ENCODE assay signal across 1 cellular context in the genomic region with DNA sequence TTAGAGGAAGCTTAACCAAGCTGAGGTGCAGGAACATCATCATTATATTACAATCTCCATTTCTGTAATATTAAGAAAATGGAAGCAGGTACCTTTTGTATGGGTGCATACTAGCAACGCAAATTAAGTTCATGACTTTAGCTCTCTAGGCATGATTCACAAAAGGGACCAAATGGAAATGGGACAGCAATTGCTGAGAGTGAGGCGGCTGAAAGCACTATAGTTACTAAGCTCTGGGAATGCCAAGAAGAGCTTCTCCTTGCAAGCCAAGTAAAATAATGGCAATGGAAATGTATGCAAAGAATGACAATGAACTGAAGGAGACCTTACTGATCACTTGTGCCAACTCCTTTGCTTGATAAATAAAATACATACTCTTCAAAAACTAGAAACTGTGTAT.
TF ChIP-seq lines count a peak whose summit lies in the region.

No MANE protein-coding gene starts in this region.

TF ChIP-seq in K562, 482 proteins besides CTCF, POLR2A, EP300 and RAD21:
- TF ChIP-seq ZNF263 (CRISPR knock-in tag; IDR thresholded peaks at IDR 0.05; ENCODE audit: borderline replicate concordance) (no peak), BDP1 (IDR thresholded peaks at IDR 0.05; ENCODE audit: insufficient read depth, insufficient read length) (no peak), NR2C1 (IDR thresholded peaks at IDR 0.05) (no peak), NR2C1 (tag; IDR thresholded peaks at IDR 0.05) (no peak), TCF7L2 (IDR thresholded peaks at IDR 0.05; ENCODE audit: low read depth, low read length) (no peak), ZNF717 (CRISPR knock-in tag; IDR thresholded peaks at IDR 0.05) (no peak), CSDE1 (IDR thresholded peaks at IDR 0.05) (no peak), ZNF551 (CRISPR knock-in tag; IDR thresholded peaks at IDR 0.05) (no peak), MYNN (IDR thresholded peaks at IDR 0.05) (no peak), MYNN (CRISPR knock-in tag; IDR thresholded peaks at IDR 0.05) (no peak), MCM3 (IDR thresholded peaks at IDR 0.05) (no peak), BRD9 (IDR thresholded peaks at IDR 0.05; ENCODE audit: low read depth, partially characterized antibody) (no peak), RBM17 (IDR thresholded peaks at IDR 0.05; ENCODE audit: borderline replicate concordance, low read depth, low read length) (no peak)
- TF ChIP-seq, protein P1, sequence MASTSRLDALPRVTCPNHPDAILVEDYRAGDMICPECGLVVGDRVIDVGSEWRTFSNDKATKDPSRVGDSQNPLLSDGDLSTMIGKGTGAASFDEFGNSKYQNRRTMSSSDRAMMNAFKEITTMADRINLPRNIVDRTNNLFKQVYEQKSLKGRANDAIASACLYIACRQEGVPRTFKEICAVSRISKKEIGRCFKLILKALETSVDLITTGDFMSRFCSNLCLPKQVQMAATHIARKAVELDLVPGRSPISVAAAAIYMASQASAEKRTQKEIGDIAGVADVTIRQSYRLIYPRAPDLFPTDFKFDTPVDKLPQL (IDR thresholded peaks at IDR 0.05; ENCODE audit: extremely low read depth, insufficient read length), result no peak
- TF ChIP-seq, protein P2, sequence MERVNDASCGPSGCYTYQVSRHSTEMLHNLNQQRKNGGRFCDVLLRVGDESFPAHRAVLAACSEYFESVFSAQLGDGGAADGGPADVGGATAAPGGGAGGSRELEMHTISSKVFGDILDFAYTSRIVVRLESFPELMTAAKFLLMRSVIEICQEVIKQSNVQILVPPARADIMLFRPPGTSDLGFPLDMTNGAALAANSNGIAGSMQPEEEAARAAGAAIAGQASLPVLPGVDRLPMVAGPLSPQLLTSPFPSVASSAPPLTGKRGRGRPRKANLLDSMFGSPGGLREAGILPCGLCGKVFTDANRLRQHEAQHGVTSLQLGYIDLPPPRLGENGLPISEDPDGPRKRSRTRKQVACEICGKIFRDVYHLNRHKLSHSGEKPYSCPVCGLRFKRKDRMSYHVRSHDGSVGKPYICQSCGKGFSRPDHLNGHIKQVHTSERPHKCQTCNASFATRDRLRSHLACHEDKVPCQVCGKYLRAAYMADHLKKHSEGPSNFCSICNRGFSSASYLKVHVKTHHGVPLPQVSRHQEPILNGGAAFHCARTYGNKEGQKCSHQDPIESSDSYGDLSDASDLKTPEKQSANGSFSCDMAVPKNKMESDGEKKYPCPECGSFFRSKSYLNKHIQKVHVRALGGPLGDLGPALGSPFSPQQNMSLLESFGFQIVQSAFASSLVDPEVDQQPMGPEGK (CRISPR knock-in tag; IDR thresholded peaks at IDR 0.05; ENCODE audit: borderline replicate concordance), result no peak
- TF ChIP-seq, protein P3, sequence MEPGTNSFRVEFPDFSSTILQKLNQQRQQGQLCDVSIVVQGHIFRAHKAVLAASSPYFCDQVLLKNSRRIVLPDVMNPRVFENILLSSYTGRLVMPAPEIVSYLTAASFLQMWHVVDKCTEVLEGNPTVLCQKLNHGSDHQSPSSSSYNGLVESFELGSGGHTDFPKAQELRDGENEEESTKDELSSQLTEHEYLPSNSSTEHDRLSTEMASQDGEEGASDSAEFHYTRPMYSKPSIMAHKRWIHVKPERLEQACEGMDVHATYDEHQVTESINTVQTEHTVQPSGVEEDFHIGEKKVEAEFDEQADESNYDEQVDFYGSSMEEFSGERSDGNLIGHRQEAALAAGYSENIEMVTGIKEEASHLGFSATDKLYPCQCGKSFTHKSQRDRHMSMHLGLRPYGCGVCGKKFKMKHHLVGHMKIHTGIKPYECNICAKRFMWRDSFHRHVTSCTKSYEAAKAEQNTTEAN (CRISPR knock-in tag; IDR thresholded peaks at IDR 0.05), result no peak
- TF ChIP-seq, protein P4, sequence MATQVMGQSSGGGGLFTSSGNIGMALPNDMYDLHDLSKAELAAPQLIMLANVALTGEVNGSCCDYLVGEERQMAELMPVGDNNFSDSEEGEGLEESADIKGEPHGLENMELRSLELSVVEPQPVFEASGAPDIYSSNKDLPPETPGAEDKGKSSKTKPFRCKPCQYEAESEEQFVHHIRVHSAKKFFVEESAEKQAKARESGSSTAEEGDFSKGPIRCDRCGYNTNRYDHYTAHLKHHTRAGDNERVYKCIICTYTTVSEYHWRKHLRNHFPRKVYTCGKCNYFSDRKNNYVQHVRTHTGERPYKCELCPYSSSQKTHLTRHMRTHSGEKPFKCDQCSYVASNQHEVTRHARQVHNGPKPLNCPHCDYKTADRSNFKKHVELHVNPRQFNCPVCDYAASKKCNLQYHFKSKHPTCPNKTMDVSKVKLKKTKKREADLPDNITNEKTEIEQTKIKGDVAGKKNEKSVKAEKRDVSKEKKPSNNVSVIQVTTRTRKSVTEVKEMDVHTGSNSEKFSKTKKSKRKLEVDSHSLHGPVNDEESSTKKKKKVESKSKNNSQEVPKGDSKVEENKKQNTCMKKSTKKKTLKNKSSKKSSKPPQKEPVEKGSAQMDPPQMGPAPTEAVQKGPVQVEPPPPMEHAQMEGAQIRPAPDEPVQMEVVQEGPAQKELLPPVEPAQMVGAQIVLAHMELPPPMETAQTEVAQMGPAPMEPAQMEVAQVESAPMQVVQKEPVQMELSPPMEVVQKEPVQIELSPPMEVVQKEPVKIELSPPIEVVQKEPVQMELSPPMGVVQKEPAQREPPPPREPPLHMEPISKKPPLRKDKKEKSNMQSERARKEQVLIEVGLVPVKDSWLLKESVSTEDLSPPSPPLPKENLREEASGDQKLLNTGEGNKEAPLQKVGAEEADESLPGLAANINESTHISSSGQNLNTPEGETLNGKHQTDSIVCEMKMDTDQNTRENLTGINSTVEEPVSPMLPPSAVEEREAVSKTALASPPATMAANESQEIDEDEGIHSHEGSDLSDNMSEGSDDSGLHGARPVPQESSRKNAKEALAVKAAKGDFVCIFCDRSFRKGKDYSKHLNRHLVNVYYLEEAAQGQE (CRISPR knock-in tag; IDR thresholded peaks at IDR 0.05; ENCODE audit: low read depth), result no peak
- TF ChIP-seq, protein P5, sequence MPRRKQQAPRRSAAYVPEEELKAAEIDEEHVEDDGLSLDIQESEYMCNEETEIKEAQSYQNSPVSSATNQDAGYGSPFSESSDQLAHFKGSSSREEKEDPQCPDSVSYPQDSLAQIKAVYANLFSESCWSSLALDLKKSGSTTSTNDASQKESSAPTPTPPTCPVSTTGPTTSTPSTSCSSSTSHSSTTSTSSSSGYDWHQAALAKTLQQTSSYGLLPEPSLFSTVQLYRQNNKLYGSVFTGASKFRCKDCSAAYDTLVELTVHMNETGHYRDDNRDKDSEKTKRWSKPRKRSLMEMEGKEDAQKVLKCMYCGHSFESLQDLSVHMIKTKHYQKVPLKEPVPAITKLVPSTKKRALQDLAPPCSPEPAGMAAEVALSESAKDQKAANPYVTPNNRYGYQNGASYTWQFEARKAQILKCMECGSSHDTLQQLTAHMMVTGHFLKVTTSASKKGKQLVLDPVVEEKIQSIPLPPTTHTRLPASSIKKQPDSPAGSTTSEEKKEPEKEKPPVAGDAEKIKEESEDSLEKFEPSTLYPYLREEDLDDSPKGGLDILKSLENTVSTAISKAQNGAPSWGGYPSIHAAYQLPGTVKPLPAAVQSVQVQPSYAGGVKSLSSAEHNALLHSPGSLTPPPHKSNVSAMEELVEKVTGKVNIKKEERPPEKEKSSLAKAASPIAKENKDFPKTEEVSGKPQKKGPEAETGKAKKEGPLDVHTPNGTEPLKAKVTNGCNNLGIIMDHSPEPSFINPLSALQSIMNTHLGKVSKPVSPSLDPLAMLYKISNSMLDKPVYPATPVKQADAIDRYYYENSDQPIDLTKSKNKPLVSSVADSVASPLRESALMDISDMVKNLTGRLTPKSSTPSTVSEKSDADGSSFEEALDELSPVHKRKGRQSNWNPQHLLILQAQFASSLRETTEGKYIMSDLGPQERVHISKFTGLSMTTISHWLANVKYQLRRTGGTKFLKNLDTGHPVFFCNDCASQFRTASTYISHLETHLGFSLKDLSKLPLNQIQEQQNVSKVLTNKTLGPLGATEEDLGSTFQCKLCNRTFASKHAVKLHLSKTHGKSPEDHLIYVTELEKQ (CRISPR knock-in tag; IDR thresholded peaks at IDR 0.05), result no peak
- TF ChIP-seq, protein P6, sequence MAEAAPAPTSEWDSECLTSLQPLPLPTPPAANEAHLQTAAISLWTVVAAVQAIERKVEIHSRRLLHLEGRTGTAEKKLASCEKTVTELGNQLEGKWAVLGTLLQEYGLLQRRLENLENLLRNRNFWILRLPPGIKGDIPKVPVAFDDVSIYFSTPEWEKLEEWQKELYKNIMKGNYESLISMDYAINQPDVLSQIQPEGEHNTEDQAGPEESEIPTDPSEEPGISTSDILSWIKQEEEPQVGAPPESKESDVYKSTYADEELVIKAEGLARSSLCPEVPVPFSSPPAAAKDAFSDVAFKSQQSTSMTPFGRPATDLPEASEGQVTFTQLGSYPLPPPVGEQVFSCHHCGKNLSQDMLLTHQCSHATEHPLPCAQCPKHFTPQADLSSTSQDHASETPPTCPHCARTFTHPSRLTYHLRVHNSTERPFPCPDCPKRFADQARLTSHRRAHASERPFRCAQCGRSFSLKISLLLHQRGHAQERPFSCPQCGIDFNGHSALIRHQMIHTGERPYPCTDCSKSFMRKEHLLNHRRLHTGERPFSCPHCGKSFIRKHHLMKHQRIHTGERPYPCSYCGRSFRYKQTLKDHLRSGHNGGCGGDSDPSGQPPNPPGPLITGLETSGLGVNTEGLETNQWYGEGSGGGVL (CRISPR knock-in tag; IDR thresholded peaks at IDR 0.05), result no peak
